In the genomic region with DNA sequence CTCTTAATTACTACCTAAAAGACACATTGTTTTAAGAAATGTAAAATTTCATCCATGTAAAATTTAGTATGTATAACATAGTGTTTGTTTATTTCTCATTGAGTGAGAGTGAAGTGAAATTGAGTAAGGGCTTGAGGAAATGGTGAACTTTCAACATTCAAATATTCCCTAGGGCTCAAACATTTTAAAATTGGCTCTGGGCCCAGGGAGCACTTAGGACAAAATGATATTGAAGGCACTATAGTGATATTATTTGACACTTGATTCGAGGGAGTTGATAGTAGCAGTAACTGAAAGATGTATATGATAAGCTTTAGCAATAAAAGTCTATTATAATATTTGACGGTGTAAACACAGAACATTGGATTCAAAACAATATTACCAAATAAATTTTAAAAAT, we compare ENCODE assay signal across 15 cellular contexts.
DNase-seq lines count a peak whose midpoint lies in the region; ATAC-seq and TF ChIP-seq lines count a peak whose summit lies in the region.
"Had no signal": no experiment of that assay in that cellular context is flagged by ENCODE, and none has a peak within 500 bp of the region (broad histone marks: within the 10 kb centered on the region; RNA-seq: fewer than 3 reads in every experiment).

No MANE protein-coding gene starts in this region.

- no peaks in the 10 kb centered on the region for H3K36me3 ChIP-seq in BE2C
- H3K36me3 ChIP-seq in adipocyte (ENCODE audit: control insufficient read depth, insufficient read depth, low read length, severe bottlenecking): no peaks in the 10 kb centered on the region
- H3K36me3 ChIP-seq: Peyer's patch had no signal

- DNase-seq in BE2C (peak; percentile 51), DMS79 (lab: John Stamatoyannopoulos, UW) (peak; percentile 50), NCI-H2081 treated with DMSO at 0.1 percent for 48 hours (lab: John Stamatoyannopoulos, UW) (peak; percentile 19), adipocyte (ENCODE audit: low read depth) (peak; percentile 21), T-helper 2 cell (no peak)
- DNase-seq in stimulated activated CD4-positive, alpha-beta T cell treated with anti-CD3 and anti-CD28 coated beads, Interleukin-12 subunit alpha, Interleukin-12 subunit beta, amount 100 ng/mL, for 4 hours: no peak
- DNase-seq: CD8-positive, alpha-beta T cell; H9; IMR-90; NCI-H1694 treated with DMSO at 0.1 percent for 48 hours; NCI-H345; NCI-H526 treated with DMSO at 0.1 percent for 48 hours; Peyer's patch; Right ventricle myocardium superior had no signal

- ATAC-seq in GM19455 (IDR thresholded peaks at IDR 0.05; ENCODE audit: unreplicated experiment): no peak
- ATAC-seq: CD8-positive, alpha-beta T cell had no signal

- H3K4me3 ChIP-seq in BE2C (ENCODE audit: low read depth, low read length) (no peak overlapping the region), adipocyte (ENCODE audit: low read length) (no peak overlapping the region)
- H3K4me3 ChIP-seq: Peyer's patch had no signal

- H3K4me1 ChIP-seq in BE2C (peaks cover 19% of the 10 kb centered on the region), adipocyte (ENCODE audit: control insufficient read depth, insufficient read depth, low read length) (peaks cover 13% of the 10 kb centered on the region)
- H3K4me1 ChIP-seq: Peyer's patch had no signal

- H3K9me3 ChIP-seq in BE2C (no peaks in the 10 kb centered on the region), adipocyte (ENCODE audit: control insufficient read depth, low read length) (no peaks in the 10 kb centered on the region)
- H3K9me3 ChIP-seq: Peyer's patch had no signal

- no peak for TF ChIP-seq CTCF in BE2C (IDR thresholded peaks at IDR 0.05; ENCODE audit: low read depth, low read length)

- no peaks in the 10 kb centered on the region for H3K27me3 ChIP-seq in BE2C
- H3K27me3 ChIP-seq in adipocyte (replicated peaks; ENCODE audit: control insufficient read depth, insufficient read depth, low read length): no peaks in the 10 kb centered on the region
- H3K27me3 ChIP-seq: Peyer's patch had no signal

- H3K9ac ChIP-seq in adipocyte (ENCODE audit: low read length): no peak overlapping the region

Comparison
In these comparisons a context has a peak if more than half of its experiments do, and no peak if none do; other contexts are left out.
1. DNase-seq: peak in BE2C (single experiment), DMS79 (single experiment), NCI-H2081 treated with DMSO at 0.1 percent for 48 hours (single experiment) and adipocyte (single experiment); none in T-helper 2 cell (0 of 5) and stimulated activated CD4-positive, alpha-beta T cell treated with anti-CD3 and anti-CD28 coated beads, Interleukin-12 subunit alpha, Interleukin-12 subunit beta, amount 100 ng/mL, for 4 hours (single experiment).